ENCODE assay signal across 23 cellular contexts in genomic region chr3:64384561-64384960, GRCh38.
"Had no signal": no experiment of that assay in that cellular context is flagged by ENCODE, and none has a peak within 500 bp of the region (broad histone marks: within the 10 kb centered on the region; RNA-seq: fewer than 3 reads in every experiment).

No MANE protein-coding gene starts in this region.

- H3K36me3 Mint-ChIP-seq: activated naive CD8-positive, alpha-beta T cell; T-cell had no signal

- ATAC-seq: activated T-cell treated with anti-CD3 and anti-CD28 coated beads, Interleukin-2, amount 50 U/mL, for 4 hours; T-cell had no signal

- H3K4me1 Mint-ChIP-seq: activated B cell treated with CpG ODN at 0.5 μM for 24 hours; activated CD4-positive, alpha-beta T cell treated with anti-CD3 and anti-CD28 coated beads, Interleukin-2, amount 10 ng/mL, durations not matched to agents 24 days and 14 days; T-cell had no signal

- FAIRE-seq: TTC549 had no signal

- DNase-seq: activated B cell treated with CpG ODN at 0.5 μM for 24 hours; activated CD4-positive, alpha-beta T cell treated with anti-CD3 and anti-CD28 coated beads for 1 hour; activated CD4-positive, alpha-beta T cell treated with anti-CD3 and anti-CD28 coated beads, Interleukin-2, amount 10 ng/mL, durations not matched to agents 24 days and 14 days; activated CD4-positive, alpha-beta T cell treated with anti-CD3 and anti-CD28 coated beads, Interleukin-2, amount 50 U/mL, for 48 hours; activated CD8-positive, alpha-beta memory T cell treated with anti-CD3 and anti-CD28 coated beads for 24 hours; activated effector memory CD4-positive, alpha-beta T cell treated with anti-CD3 and anti-CD28 coated beads, Interleukin-2, amount 50 U/mL, for 16 hours; activated naive CD4-positive, alpha-beta T cell treated with Interleukin-2 at 50 U/mL for 16 hours; activated T-cell treated with anti-CD3 and anti-CD28 coated beads, Interleukin-2, amount 50 U/mL, for 4 hours; anterior cingulate cortex; Kasumi-1; KBM-7; NCI-H1048; NCI-H187 treated with DMSO at 0.1 percent for 48 hours; NCI-H2171; NCI-H510A; NCI-H526 treated with DMSO at 0.1 percent for 48 hours; NCI-H82; T-cell; T-helper 2 cell; T1000 had no signal

- H3K27ac Mint-ChIP-seq: activated B cell treated with CpG ODN at 0.5 μM for 24 hours; activated CD4-positive, alpha-beta T cell treated with anti-CD3 and anti-CD28 coated beads, Interleukin-2, amount 10 ng/mL, durations not matched to agents 24 days and 14 days; activated naive CD8-positive, alpha-beta T cell; T-cell had no signal

- H3K9me3 Mint-ChIP-seq: activated B cell treated with CpG ODN at 0.5 μM for 24 hours; activated CD4-positive, alpha-beta T cell treated with anti-CD3 and anti-CD28 coated beads, Interleukin-2, amount 10 ng/mL, durations not matched to agents 24 days and 14 days; activated T-cell treated with anti-CD3 and anti-CD28 coated beads, Interleukin-2, amount 50 U/mL, for 4 hours had no signal

- H3K4me3 Mint-ChIP-seq: activated B cell treated with CpG ODN at 0.5 μM for 24 hours; activated CD4-positive, alpha-beta T cell treated with anti-CD3 and anti-CD28 coated beads, Interleukin-2, amount 10 ng/mL, durations not matched to agents 24 days and 14 days; activated naive CD8-positive, alpha-beta T cell; activated T-cell treated with anti-CD3 and anti-CD28 coated beads, Interleukin-2, amount 50 U/mL, for 4 hours; T-cell had no signal

- H3K4me3 ChIP-seq: SK-N-MC had no signal
